1 cellular context compared by ENCODE assay signal in the genomic region with DNA sequence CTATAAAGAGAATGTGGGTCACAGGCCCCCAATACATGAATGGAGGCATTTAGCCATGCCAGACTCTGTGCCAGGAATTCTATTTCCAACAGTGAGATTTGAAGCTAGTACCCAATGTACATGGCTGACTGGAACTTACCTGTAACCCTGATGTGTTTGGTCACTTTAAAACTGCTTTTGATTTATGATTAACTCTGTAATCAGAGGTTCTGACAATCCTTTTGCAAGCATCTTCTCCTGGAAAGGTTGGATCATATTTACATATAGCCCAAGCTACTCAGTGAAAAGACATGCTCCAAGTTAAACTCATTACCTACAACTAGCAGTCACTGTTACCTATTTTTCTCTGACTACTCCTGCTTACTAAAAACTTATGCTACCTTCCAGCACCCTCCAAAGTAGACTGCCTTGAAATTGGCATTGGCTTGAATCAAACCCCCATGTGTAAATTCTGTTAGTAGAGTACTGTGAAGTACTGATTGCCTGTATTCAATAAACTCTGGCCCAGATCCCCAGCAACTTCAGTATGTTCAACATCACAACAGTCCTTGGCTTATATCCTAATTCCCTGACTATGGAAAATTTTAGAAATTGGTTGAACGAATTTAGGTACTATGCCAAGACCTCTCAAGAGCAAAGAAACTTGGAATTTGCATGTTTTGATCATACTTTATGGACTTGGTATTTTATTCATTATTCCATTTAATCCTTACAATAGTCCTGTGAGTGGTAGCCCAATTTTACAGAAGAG.
TF ChIP-seq lines count a peak whose summit lies in the region.

No MANE protein-coding gene starts in this region.

TF ChIP-seq in IMR-90, 13 proteins besides CTCF, POLR2A, EP300 and RAD21:
- no peak for TF ChIP-seq RCOR1 (IDR thresholded peaks at IDR 0.05; ENCODE audit: insufficient replicate concordance, low read length)
- no peak for TF ChIP-seq MXI1 (IDR thresholded peaks at IDR 0.05; ENCODE audit: borderline replicate concordance, low read depth, low read length)
- TF ChIP-seq MAFK (IDR thresholded peaks at IDR 0.05; ENCODE audit: low read depth, low read length) = no peak
- TF ChIP-seq BHLHE40 (IDR thresholded peaks at IDR 0.05; ENCODE audit: low read depth, low read length) = no peak
- no peak for TF ChIP-seq SMC3 (IDR thresholded peaks at IDR 0.05; ENCODE audit: low read depth, low read length)
- no peak for TF ChIP-seq FOS (IDR thresholded peaks at IDR 0.05; ENCODE audit: low read depth, low read length)
- no peak for TF ChIP-seq MAZ (IDR thresholded peaks at IDR 0.05; ENCODE audit: borderline replicate concordance, low read depth, low read length)
- TF ChIP-seq CHD1 (IDR thresholded peaks at IDR 0.05; ENCODE audit: low read depth, low read length) = no peak
- TF ChIP-seq RFX5 (IDR thresholded peaks at IDR 0.05; ENCODE audit: low read depth, low read length) = no peak
- TF ChIP-seq, protein P1, sequence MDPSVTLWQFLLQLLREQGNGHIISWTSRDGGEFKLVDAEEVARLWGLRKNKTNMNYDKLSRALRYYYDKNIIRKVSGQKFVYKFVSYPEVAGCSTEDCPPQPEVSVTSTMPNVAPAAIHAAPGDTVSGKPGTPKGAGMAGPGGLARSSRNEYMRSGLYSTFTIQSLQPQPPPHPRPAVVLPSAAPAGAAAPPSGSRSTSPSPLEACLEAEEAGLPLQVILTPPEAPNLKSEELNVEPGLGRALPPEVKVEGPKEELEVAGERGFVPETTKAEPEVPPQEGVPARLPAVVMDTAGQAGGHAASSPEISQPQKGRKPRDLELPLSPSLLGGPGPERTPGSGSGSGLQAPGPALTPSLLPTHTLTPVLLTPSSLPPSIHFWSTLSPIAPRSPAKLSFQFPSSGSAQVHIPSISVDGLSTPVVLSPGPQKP (IDR thresholded peaks at IDR 0.05; ENCODE audit: borderline replicate concordance, low read depth, low read length) = no peak
- no peak for TF ChIP-seq NFE2L2 (IDR thresholded peaks at IDR 0.05; ENCODE audit: low read depth, low read length)
